In genomic region chr3:171791695-171792082, GRCh38 we compare ENCODE assay signal across 12 cellular contexts. TPM values are rescaled to one million over a fixed set of nuclear protein-coding genes. Genes with fewer than 3 reads are reported as not detected.
DNase-seq lines count a peak whose midpoint lies in the region; TF ChIP-seq lines count a peak whose summit lies in the region.
"Had no signal": no experiment of that assay in that cellular context is flagged by ENCODE, and none has a peak within 500 bp of the region (broad histone marks: within the 10 kb centered on the region; RNA-seq: fewer than 3 reads in every experiment).

No MANE protein-coding gene starts in this region.

- H3K27me3 ChIP-seq in ovary, result no peaks in the 10 kb centered on the region

- no peak for TF ChIP-seq CTCF in foreskin fibroblast (IDR thresholded peaks at IDR 0.05; ENCODE audit: low read depth, low read length)
- TF ChIP-seq CTCF in ovary (IDR thresholded peaks at IDR 0.05), result no peak
- no peak for TF ChIP-seq CTCF in GM10266 (IDR thresholded peaks at IDR 0.05; ENCODE audit: control insufficient read depth, insufficient read depth, low read depth, missing control alignments)

- DNase-seq in ELR (ENCODE audit: low read depth) (peak; percentile 78), SW480 (ENCODE audit: low spot score) (peak; percentile 83), foreskin fibroblast (peak; percentile 67 to 70), ovary (no peak), NCI-H2081 treated with DMSO at 0.1 percent for 48 hours (lab: John Stamatoyannopoulos, UW) (no peak), GM10266 (ENCODE audit: extremely low spot score) (no peak), NCI-H1417 (lab: John Stamatoyannopoulos, UW) (no peak), ACHN (no peak)
- DNase-seq: activated effector memory CD4-positive, alpha-beta T cell treated with Interleukin-2 at 50 U/mL for 16 hours; GDM1; NCI-H2107; small intestine had no signal

- intact Hi-C loops in ovary (cut with DNase I), result no loop called here

- H3K36me3 ChIP-seq in ovary, result no peaks in the 10 kb centered on the region

- H3K27ac ChIP-seq in ovary, result peak overlapping the region; percentile 18 to 25

- H3K4me1 ChIP-seq in ovary (ENCODE audit: insufficient read depth), result peaks cover 19% of the 10 kb centered on the region

- no peak for TF ChIP-seq POLR2A in ovary (IDR thresholded peaks at IDR 0.05)

- 36 to 45% (median 41%) methylated on average over 5 of the region's 5 CpGs for WGBS in ovary, 3 donors

- no peak for TF ChIP-seq EP300 in ovary (IDR thresholded peaks at IDR 0.05)

- in situ Hi-C loops in ACHN (cut with HindIII; ENCODE audit: low pct_ligation_motif_present, low pct_unique_long_range_greater_than_20kb, low sequenced_read_pairs), result no loop called here

- no peak overlapping the region for H3K4me3 ChIP-seq in foreskin fibroblast (ENCODE audit: low read depth in 1 of 2, low read length in 2 of 2)
- H3K4me3 ChIP-seq in ovary, result no peak overlapping the region

- no peaks in the 10 kb centered on the region for H3K9me3 ChIP-seq in ovary

RNA-seq across cellular contexts. Expression of gene PLD1, which starts 18.6 kb away (rescaled TPM):
- total RNA-seq in ovary, result 100 to 1,000 TPM in 1 of 7 donors, 10 to 100 TPM in 6; 26.1 to 125 (median 55.2) TPM
- 10 to 100 TPM; 24.6 to 52.1 TPM for polyA plus RNA-seq in ovary

RNA-seq across cellular contexts. Expression of gene TMEM212, which starts 51.5 kb away (rescaled TPM):
- total RNA-seq in ovary, result 1 to 10 TPM in 2 of 7 donors, under 1 TPM in 2, not detected in 3; 0.35 to 5.5 (median 0.93) TPM
- polyA plus RNA-seq in ovary, result not detected
- polyA plus RNA-seq: small intestine had no signal

Comparison
In these comparisons a context has a peak if more than half of its experiments do, and no peak if none do; other contexts are left out.
1. DNase-seq: peak in ELR (single experiment), SW480 (single experiment) and foreskin fibroblast (2 of 2); none in ovary (0 of 5), NCI-H2081 treated with DMSO at 0.1 percent for 48 hours (single experiment), GM10266 (single experiment), NCI-H1417 (0 of 3) and ACHN (single experiment).